ENCODE assay signal across 11 cellular contexts in genomic region chr16:86511317-86512161, GRCh38. TPM values are rescaled to one million over a fixed set of nuclear protein-coding genes. Genes with fewer than 3 reads are reported as not detected.
A peak's percentile ranks its signal among the peaks of the same experiment; 100 is the strongest.
DNase-seq lines count a peak whose midpoint lies in the region; ATAC-seq and TF ChIP-seq lines count a peak whose summit lies in the region.
"Had no signal": no experiment of that assay in that cellular context is flagged by ENCODE, and none has a peak within 500 bp of the region (broad histone marks: within the 10 kb centered on the region; RNA-seq: fewer than 3 reads in every experiment).

No MANE protein-coding gene starts in this region.

- H2AFZ ChIP-seq in hepatocyte: no peak overlapping the region

- CTCF ChIA-PET in WTC11 (lab: Charles Lee): interaction anchor here (0.6 to 2.2 kb wide), 6 partner anchors 17 to 747 kb away, joined by 3 to 9 read pairs (median 4); no protein-coding TSS in a partner anchor

- no peaks in the 10 kb centered on the region for H3K9me3 Mint-ChIP-seq in WTC11

- 11% methylated on average over 24 of the region's 44 CpGs for WGBS in hepatocyte (ENCODE audit: low lambda C conversion rate, missing lambda C conversion rate)

- peaks cover 8% of the 10 kb centered on the region; the same call in 1 of the 2 replicates for H3K4me1 ChIP-seq in ES-I3 (ENCODE audit: insufficient read depth, low read length)
- peaks cover 5% of the 10 kb centered on the region for H3K4me1 ChIP-seq in hepatocyte (ENCODE audit: insufficient read depth)

- peak overlapping the region; percentile 99 for H3K27ac ChIP-seq in hepatocyte

- peak overlapping the region; percentile 89 for H3K4me2 ChIP-seq in hepatocyte

- H3K79me2 ChIP-seq in hepatocyte: peaks cover 81% of the 10 kb centered on the region

- no peak overlapping the region for H3K27ac Mint-ChIP-seq in WTC11
- H3K27ac Mint-ChIP-seq: activated CD4-positive, alpha-beta T cell treated with anti-CD3 and anti-CD28 coated beads for 36 hours had no signal

- DNase-seq in WTC11 (ENCODE audit: low spot score): no peak
- DNase-seq in hepatocyte (ENCODE audit: low spot score): no peak
- DNase-seq in skeletal muscle cell (ENCODE audit: low read depth): no peak
- no peak for DNase-seq in NCI-H1694 treated with DMSO at 0.1 percent for 48 hours (lab: John Stamatoyannopoulos, UW)
- DNase-seq in C1 segment of cervical spinal cord (lab: John Stamatoyannopoulos, UW): no peak
- no peak for DNase-seq in SIG-M5 (lab: John Stamatoyannopoulos, UW)
- DNase-seq: cerebellar nuclear complex, GDM1, MM.1S had no signal

- H3K9ac ChIP-seq in ES-I3 (ENCODE audit: low read depth, low read length): peak overlapping the region; percentile 4; the same call in 1 of the 2 replicates

- H3K4me3 Mint-ChIP-seq in WTC11: peak overlapping the region; percentile 51

- H3K9me3 ChIP-seq in ES-I3 (ENCODE audit: control insufficient read depth, insufficient read depth, low read length): no peaks in the 10 kb centered on the region
- no peaks in the 10 kb centered on the region for H3K9me3 ChIP-seq in hepatocyte (ENCODE audit: low read depth)

- TF ChIP-seq CTCF in WTC11 (IDR thresholded peaks at IDR 0.05) (no peak), hepatocyte (IDR thresholded peaks at IDR 0.05; ENCODE audit: poor library complexity) (no peak)

- peaks cover 6% of the 10 kb centered on the region for H3K36me3 Mint-ChIP-seq in WTC11

- peaks cover 34% of the 10 kb centered on the region for H4K20me1 ChIP-seq in hepatocyte (ENCODE audit: insufficient read depth, poor library complexity, severe bottlenecking)

- peaks cover 87% of the 10 kb centered on the region for H3K27me3 ChIP-seq in hepatocyte

- H3K36me3 ChIP-seq in ES-I3 (ENCODE audit: insufficient read depth, low read length): no peaks in the 10 kb centered on the region
- H3K36me3 ChIP-seq in hepatocyte (replicated peaks; ENCODE audit: insufficient read depth, low read depth): no peaks in the 10 kb centered on the region

- POLR2A ChIA-PET in WTC11 (lab: Charles Lee): interaction anchor here (1.0 kb wide), 1 partner anchor 11 kb away, joined by 3 read pairs; no protein-coding TSS in a partner anchor

- H3K27me3 Mint-ChIP-seq in WTC11 (ENCODE audit: low read depth): peaks cover 96% of the 10 kb centered on the region

- no peaks in the 10 kb centered on the region for H3K9me2 ChIP-seq in hepatocyte (replicated peaks; ENCODE audit: insufficient read depth)

- ATAC-seq in WTC11: no peak
- ATAC-seq: activated CD4-positive, alpha-beta T cell treated with anti-CD3 and anti-CD28 coated beads for 36 hours had no signal

- peaks cover 45% of the 10 kb centered on the region for H3K4me1 Mint-ChIP-seq in WTC11

- H3K4me3 ChIP-seq in hepatocyte: peak overlapping the region; percentile 10
- peak overlapping the region; percentile 52 for H3K4me3 ChIP-seq in skeletal muscle cell (ENCODE audit: low read depth, low read length)

TF ChIP-seq in WTC11, 78 proteins besides CTCF, POLR2A, EP300 and RAD21:
- TF ChIP-seq NFATC4 (CRISPR knock-in tag; IDR thresholded peaks at IDR 0.05) (no peak), CBFB (CRISPR knock-in tag; IDR thresholded peaks at IDR 0.05; ENCODE audit: low read depth) (no peak), NR3C1 (CRISPR knock-in tag; conservative IDR thresholded peaks at IDR 0.05; ENCODE audit: low read depth) (no peak), GRHL2 (CRISPR knock-in tag; IDR thresholded peaks at IDR 0.05; ENCODE audit: insufficient replicate concordance, severe bottlenecking) (no peak), ZNF263 (CRISPR knock-in tag; IDR thresholded peaks at IDR 0.05; ENCODE audit: low read depth) (no peak), ZNF121 (CRISPR knock-in tag; IDR thresholded peaks at IDR 0.05) (no peak), ZNF396 (CRISPR knock-in tag; IDR thresholded peaks at IDR 0.05; ENCODE audit: borderline replicate concordance) (no peak), TEAD4 (CRISPR knock-in tag; IDR thresholded peaks at IDR 0.05) (no peak), CREM (CRISPR knock-in tag; IDR thresholded peaks at IDR 0.05) (no peak), HMGA2 (CRISPR knock-in tag; IDR thresholded peaks at IDR 0.05) (no peak), NR2C2 (CRISPR knock-in tag; IDR thresholded peaks at IDR 0.05) (no peak), SP1 (CRISPR knock-in tag; conservative IDR thresholded peaks at IDR 0.05) (no peak), ESRRA (CRISPR knock-in tag; IDR thresholded peaks at IDR 0.05; ENCODE audit: borderline replicate concordance) (no peak), JUN (CRISPR knock-in tag; IDR thresholded peaks at IDR 0.05) (no peak), MLX (CRISPR knock-in tag; IDR thresholded peaks at IDR 0.05) (no peak), AR (CRISPR knock-in tag; IDR thresholded peaks at IDR 0.05) (no peak)

RNA-seq across cellular contexts. Expression of gene FOXF1, which starts 1.2 kb away (rescaled TPM):
- total RNA-seq in WTC11 (2021): 0.09 to 0.14 TPM in 2 of 3 replicates, not detected in the other
- total RNA-seq in hepatocyte: 23.7 and 26.8 TPM in 2 replicates
- polyA plus RNA-seq in hepatocyte: 30.0 and 37.4 TPM in 2 replicates
- total RNA-seq: activated CD4-positive, alpha-beta T cell treated with anti-CD3 and anti-CD28 coated beads for 36 hours had no signal

RNA-seq across cellular contexts. Expression of gene MTHFSD, which starts 43.5 kb away (rescaled TPM):
- total RNA-seq in WTC11 (2021) (14.1 to 15.7 TPM (median 15.3 TPM) in 3 replicates), hepatocyte (8.1 and 21.5 TPM in 2 replicates)
- polyA plus RNA-seq in hepatocyte: 11.5 and 15.3 TPM in 2 replicates

RNA-seq across cellular contexts. Expression of gene FOXC2, which starts 55.1 kb away (rescaled TPM):
- total RNA-seq in WTC11 (2021): 0.18 to 0.28 TPM (median 0.21 TPM) in 3 replicates
- total RNA-seq in hepatocyte: 0.36 TPM in 1 of 2 replicates, not detected in the other
- 0.30 and 0.96 TPM in 2 replicates for polyA plus RNA-seq in hepatocyte
- total RNA-seq: activated CD4-positive, alpha-beta T cell treated with anti-CD3 and anti-CD28 coated beads for 36 hours had no signal

Comparison
In these comparisons a context has a peak if more than half of its experiments do, and no peak if none do; other contexts are left out.
1. RNA of gene FOXF1, which starts 1.2 kb away (total RNA-seq): 23.7 to 26.8 TPM in hepatocyte; 0.09 to 0.14 TPM in WTC11; every median in the first group is over 10 times any median in the second.